10 cellular contexts compared by ENCODE assay signal in the genomic region with DNA sequence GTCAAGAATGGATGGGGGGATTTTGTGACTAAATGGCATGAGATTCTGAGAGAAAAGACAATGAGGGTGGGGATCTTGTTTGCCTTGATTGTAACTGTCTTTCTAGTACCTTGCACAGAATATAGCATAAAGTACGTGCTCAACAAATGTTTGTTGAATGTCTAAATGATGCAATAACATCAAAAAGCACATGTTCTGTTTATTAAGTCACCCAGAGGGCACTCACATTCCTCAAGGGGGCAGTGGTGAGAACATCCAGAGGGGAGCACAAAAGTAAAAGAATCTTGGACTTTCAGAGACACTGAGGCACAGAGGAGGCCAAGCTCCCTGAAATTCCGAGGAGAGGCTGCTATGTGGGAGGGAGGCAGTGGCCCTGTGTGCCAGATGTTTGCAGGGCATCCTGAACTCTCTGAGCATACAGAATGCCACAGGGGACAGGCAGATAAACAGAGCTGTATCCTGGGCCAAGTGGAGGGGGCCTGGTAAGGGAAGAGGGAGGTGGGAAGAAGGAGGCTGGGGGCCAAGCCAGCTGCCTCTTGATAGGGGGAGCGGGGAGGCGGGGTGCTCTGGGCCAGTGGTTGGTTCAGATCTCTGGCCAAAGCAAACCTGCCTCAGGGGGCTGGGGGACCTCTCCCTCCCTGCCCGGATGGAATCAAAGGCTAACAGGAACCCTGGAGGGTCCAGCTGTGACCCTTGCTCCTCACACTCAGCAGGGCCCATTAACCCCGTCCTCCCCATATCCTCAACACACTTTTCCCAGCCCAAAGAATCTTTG. TPM values are rescaled to one million over a fixed set of nuclear protein-coding genes. Genes with fewer than 3 reads are reported as not detected.
DNase-seq lines count a peak whose midpoint lies in the region; ATAC-seq and TF ChIP-seq lines count a peak whose summit lies in the region.
"Had no signal": no experiment of that assay in that cellular context is flagged by ENCODE, and none has a peak within 500 bp of the region (broad histone marks: within the 10 kb centered on the region; RNA-seq: fewer than 3 reads in every experiment).

No MANE protein-coding gene starts in this region.

- no peaks in the 10 kb centered on the region for H3K79me2 ChIP-seq in Loucy (ENCODE audit: insufficient read depth, low read length)
- H3K79me2 ChIP-seq: parathyroid adenoma had no signal

- peak overlapping the region; percentile 21 for H3K27ac Mint-ChIP-seq in activated T-helper 17 cell treated with anti-CD3 and anti-CD28 coated beads, Interleukin-2, amount 50 U/mL, for 72 hours

- ATAC-seq in activated T-helper 17 cell treated with anti-CD3 and anti-CD28 coated beads, Interleukin-2, amount 50 U/mL, for 72 hours (replicated peaks): no peak
- ATAC-seq in heart right ventricle: no peak
- ATAC-seq in GM18502 (IDR thresholded peaks at IDR 0.05; ENCODE audit: poor library complexity, unreplicated experiment): no peak

- no peaks in the 10 kb centered on the region for H3K36me3 Mint-ChIP-seq in activated T-helper 17 cell treated with anti-CD3 and anti-CD28 coated beads, Interleukin-2, amount 50 U/mL, for 72 hours (ENCODE audit: low read depth)

- intact Hi-C loops in heart right ventricle (cut with DNase I): loop anchor here in 6 of 10 donors (2.0 to 10.0 kb wide), 5 partner anchors 86 to 266 kb away; partner anchors contain the start of genes CASQ1 (in 1 of the 6) and PEX19 (in 1 of the 6)

- no peaks in the 10 kb centered on the region for H3F3A ChIP-seq in Loucy (ENCODE audit: low read depth)

- H3K4me1 ChIP-seq in Loucy (ENCODE audit: insufficient read depth, low read length, poor library complexity, severe bottlenecking) (no peaks in the 10 kb centered on the region), heart right ventricle (peaks cover 3 to 38% (median 13%) of the 10 kb centered on the region in 9 donors)
- H3K4me1 ChIP-seq: parathyroid adenoma had no signal

- TF ChIP-seq CTCF in Loucy (conservative IDR thresholded peaks at IDR 0.05; ENCODE audit: low read length) (peak; percentile 77), heart right ventricle (IDR thresholded peaks at IDR 0.05) (peak; percentile 26 to 62 (median 52))

- H4K20me1 ChIP-seq in Loucy (ENCODE audit: insufficient read depth, low read length, poor library complexity, severe bottlenecking): no peaks in the 10 kb centered on the region

- WGBS in heart right ventricle, 2 donors: 27 to 32% methylated on average over 6 of the region's 6 CpGs

- DNase-seq in EL (peak; percentile 67), heart right ventricle (no peak), NCI-H446 treated with DMSO at 0.1 percent for 48 hours (lab: John Stamatoyannopoulos, UW) (no peak), D341Med (ENCODE audit: low spot score) (no peak)
- peak; percentile 46 for DNase-seq in stimulated activated CD4-positive, alpha-beta T cell treated with anti-CD3 and anti-CD28 coated beads, Interleukin-1b, Interleukin-23, amount 100 ng/mL, for 48 hours

- H3K36me3 ChIP-seq in Loucy (ENCODE audit: insufficient read depth, low read length) (no peaks in the 10 kb centered on the region), heart right ventricle (no peaks in the 10 kb centered on the region)

- no peak overlapping the region for H3K4me3 Mint-ChIP-seq in activated T-helper 17 cell treated with anti-CD3 and anti-CD28 coated beads, Interleukin-2, amount 50 U/mL, for 72 hours

- H2AFZ ChIP-seq in Loucy (ENCODE audit: low read length): peak overlapping the region; percentile 21
- H2AFZ ChIP-seq: parathyroid adenoma had no signal

- no peaks in the 10 kb centered on the region for H3K9me2 ChIP-seq in Loucy (replicated peaks; ENCODE audit: low read depth, low read length)

- no peak overlapping the region for H3K4me2 ChIP-seq in Loucy (ENCODE audit: low read depth, low read length, poor library complexity, severe bottlenecking)

- peaks cover 3% of the 10 kb centered on the region for H3K27me3 Mint-ChIP-seq in activated T-helper 17 cell treated with anti-CD3 and anti-CD28 coated beads, Interleukin-2, amount 50 U/mL, for 72 hours

- no peak overlapping the region for H3K27ac ChIP-seq in heart right ventricle
- H3K27ac ChIP-seq: parathyroid adenoma, SK-N-MC had no signal

- H3K4me3 ChIP-seq in Loucy (ENCODE audit: low read length, poor library complexity, severe bottlenecking) (no peak overlapping the region), heart right ventricle (no peak overlapping the region)
- H3K4me3 ChIP-seq: SK-N-MC had no signal

- no peaks in the 10 kb centered on the region for H3K9me3 Mint-ChIP-seq in activated T-helper 17 cell treated with anti-CD3 and anti-CD28 coated beads, Interleukin-2, amount 50 U/mL, for 72 hours

- no peaks in the 10 kb centered on the region for H3K9me3 ChIP-seq in Loucy (ENCODE audit: insufficient read depth, low read depth, low read length)
- no peaks in the 10 kb centered on the region for H3K9me3 ChIP-seq in heart right ventricle

- H3K4me1 Mint-ChIP-seq in activated T-helper 17 cell treated with anti-CD3 and anti-CD28 coated beads, Interleukin-2, amount 50 U/mL, for 72 hours: peaks cover 5% of the 10 kb centered on the region

- no peak overlapping the region for H3K9ac ChIP-seq in Loucy (ENCODE audit: low read depth, low read length, poor library complexity, severe bottlenecking)
- H3K9ac ChIP-seq: parathyroid adenoma had no signal

- H3K27me3 ChIP-seq in Loucy (ENCODE audit: insufficient read depth, low read length, poor library complexity, severe bottlenecking): no peaks in the 10 kb centered on the region
- H3K27me3 ChIP-seq in heart right ventricle: no peaks in the 10 kb centered on the region

RNA-seq across cellular contexts. Expression of gene ATP1A2, which starts 6.5 kb away (rescaled TPM):
- not detected for total RNA-seq in activated T-helper 17 cell treated with anti-CD3 and anti-CD28 coated beads, Interleukin-2, amount 50 U/mL, for 72 hours
- total RNA-seq in heart right ventricle: 100 to 1,000 TPM; 108 to 342 (median 207) TPM
- polyA plus RNA-seq in heart right ventricle: 10 to 100 TPM; 14.2 to 83.8 TPM

RNA-seq across cellular contexts. Expression of gene IGSF8, which starts 10.7 kb away (rescaled TPM):
- total RNA-seq in activated T-helper 17 cell treated with anti-CD3 and anti-CD28 coated beads, Interleukin-2, amount 50 U/mL, for 72 hours: 10 to 100 TPM; 23.8 to 30.8 TPM
- 10 to 100 TPM; 17.0 to 42.2 (median 20.6) TPM for total RNA-seq in heart right ventricle
- polyA plus RNA-seq in heart right ventricle: 10 to 100 TPM; 13.4 to 27.1 TPM

RNA-seq across cellular contexts. Expression of gene KCNJ9, which starts 27.7 kb away (rescaled TPM):
- total RNA-seq in activated T-helper 17 cell treated with anti-CD3 and anti-CD28 coated beads, Interleukin-2, amount 50 U/mL, for 72 hours: under 1 TPM in 1 of 2 donors, not detected in 1; 0.13 TPM
- under 1 TPM in 3 of 10 donors, not detected in 7; 0.06 to 0.09 (median 0.07) TPM for total RNA-seq in heart right ventricle
- under 1 TPM in 1 of 2 donors, not detected in 1; 0.01 TPM for polyA plus RNA-seq in heart right ventricle

RNA-seq across cellular contexts. Expression of gene KCNJ10, which starts 39.1 kb away (rescaled TPM):
- total RNA-seq in activated T-helper 17 cell treated with anti-CD3 and anti-CD28 coated beads, Interleukin-2, amount 50 U/mL, for 72 hours: not detected
- 1 to 10 TPM in 1 of 10 donors, not detected in 9; 1.9 TPM for total RNA-seq in heart right ventricle
- polyA plus RNA-seq in heart right ventricle: under 1 TPM in 1 of 2 donors, not detected in 1; 0.09 TPM

RNA-seq across cellular contexts. Expression of gene ATP1A4, which starts 42.3 kb away (rescaled TPM):
- total RNA-seq in activated T-helper 17 cell treated with anti-CD3 and anti-CD28 coated beads, Interleukin-2, amount 50 U/mL, for 72 hours: under 1 TPM in 1 of 2 donors, not detected in 1; 0.48 TPM
- 1 to 10 TPM in 1 of 10 donors, under 1 TPM in 4, not detected in 5; 0.14 to 1.5 (median 0.50) TPM for total RNA-seq in heart right ventricle
- polyA plus RNA-seq in heart right ventricle: under 1 TPM; 0.04 to 0.29 TPM

Comparison
In these comparisons a context has a peak if more than half of its experiments do, and no peak if none do; other contexts are left out.
1. DNase-seq: peak in EL (single experiment) and stimulated activated CD4-positive, alpha-beta T cell treated with anti-CD3 and anti-CD28 coated beads, Interleukin-1b, Interleukin-23, amount 100 ng/mL, for 48 hours (single experiment); none in heart right ventricle (0 of 2), NCI-H446 treated with DMSO at 0.1 percent for 48 hours (single experiment) and D341Med (single experiment).
2. RNA of gene ATP1A2, which starts 6.5 kb away (total RNA-seq): 108 to 342 TPM in heart right ventricle; not detected in activated T-helper 17 cell treated with anti-CD3 and anti-CD28 coated beads, Interleukin-2, amount 50 U/mL, for 72 hours; every median in the first group is over 100 times any median in the second.